8 cellular contexts compared by ENCODE assay signal in the genomic region with DNA sequence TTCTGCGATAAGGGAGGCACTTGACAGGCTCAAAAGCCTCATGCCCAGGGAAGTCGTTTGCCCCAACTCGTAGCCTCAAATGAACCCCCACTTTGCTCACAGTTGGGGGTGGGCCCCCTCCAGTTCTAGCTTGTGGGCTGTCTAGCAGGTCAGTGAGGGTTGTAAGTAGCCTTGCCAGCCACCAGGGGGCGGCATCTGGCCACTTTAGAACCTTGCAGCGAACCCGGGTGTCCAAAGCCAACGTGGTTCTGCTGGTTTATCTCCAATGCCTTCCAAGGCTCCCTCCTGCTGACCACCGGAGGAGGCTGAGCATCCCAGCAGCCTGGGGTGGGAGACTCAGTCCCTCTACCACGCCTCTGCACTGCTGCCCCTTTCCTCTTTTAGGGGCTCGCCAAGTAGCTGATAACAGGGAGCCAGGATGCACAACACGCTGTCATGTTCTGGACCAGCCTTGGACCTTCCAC. TPM values are rescaled to one million over a fixed set of nuclear protein-coding genes. Genes with fewer than 3 reads are reported as not detected.
A peak's percentile ranks its signal among the peaks of the same experiment; 100 is the strongest.
DNase-seq lines count a peak whose midpoint lies in the region; ATAC-seq and TF ChIP-seq lines count a peak whose summit lies in the region.

No MANE protein-coding gene starts in this region.

- no peaks in the 10 kb centered on the region for H3K36me3 Mint-ChIP-seq in naive thymus-derived CD8-positive, alpha-beta T cell

- TF ChIP-seq EP300 in esophagus muscularis mucosa (IDR thresholded peaks at IDR 0.05): no peak

- peak; percentile 85 for ATAC-seq in HG03354 (IDR thresholded peaks at IDR 0.05; ENCODE audit: poor library complexity, severe bottlenecking, unreplicated experiment)
- ATAC-seq in naive thymus-derived CD8-positive, alpha-beta T cell: peak; percentile 98 to 99

- TF ChIP-seq POLR2A in esophagus muscularis mucosa (IDR thresholded peaks at IDR 0.05; ENCODE audit: low read depth): no peak

- H3K4me3 Mint-ChIP-seq in naive thymus-derived CD8-positive, alpha-beta T cell: no peak overlapping the region

- no peaks in the 10 kb centered on the region for H3K9me3 ChIP-seq in esophagus muscularis mucosa

- H3K4me3 ChIP-seq in esophagus muscularis mucosa: no peak overlapping the region

- H3K4me1 Mint-ChIP-seq in naive thymus-derived CD8-positive, alpha-beta T cell: peaks cover 2 to 10% (median 5%) of the 10 kb centered on the region in 4 donors

- no peaks in the 10 kb centered on the region for H3K9me3 Mint-ChIP-seq in naive thymus-derived CD8-positive, alpha-beta T cell

- H3K27me3 ChIP-seq in esophagus muscularis mucosa: no peaks in the 10 kb centered on the region

- POLR2A ChIA-PET in naive thymus-derived CD8-positive, alpha-beta T cell (lab: Charles Lee): interaction anchor here (1.4 to 1.5 kb wide), 2 partner anchors 9 to 11 kb away, joined by 3 to 4 read pairs; partner anchors contain the start of gene RBSN

- H3K27me3 Mint-ChIP-seq in naive thymus-derived CD8-positive, alpha-beta T cell: peaks cover 4 to 11% (median 9%) of the 10 kb centered on the region in 5 donors

- no peak overlapping the region for H3K27ac ChIP-seq in esophagus muscularis mucosa (replicated peaks in 1 of 4)

- peaks cover 9 to 13% (median 11%) of the 10 kb centered on the region in 4 donors for H3K4me1 ChIP-seq in esophagus muscularis mucosa

- peak; percentile 65 for DNase-seq in SIG-M5 treated with dmso at 0.1 percent for 504 hours (lab: John Stamatoyannopoulos, UW; ENCODE audit: unreplicated experiment)
- DNase-seq in SIG-M5 (lab: John Stamatoyannopoulos, UW): no peak
- DNase-seq in NOMO-1 treated with DMSO at 0.1 percent for 48 hours (lab: John Stamatoyannopoulos, UW; ENCODE audit: unreplicated experiment): peak; percentile 49
- peak; percentile 73 for DNase-seq in activated CD8-positive, alpha-beta memory T cell treated with anti-CD3 and anti-CD28 coated beads, Interleukin-2, amount 50 U/mL, for 4 hours
- no peak for DNase-seq in esophagus muscularis mucosa (ENCODE audit: extremely low spot score)
- DNase-seq in naive thymus-derived CD8-positive, alpha-beta T cell: peak; percentile 45 to 78 (median 72)
- peak; percentile 49 to 51 for DNase-seq in stimulated activated CD8-positive, alpha-beta memory T cell treated with anti-CD3 and anti-CD28 coated beads, Interleukin-7, amount 100 ng/mL, for 48 hours (ENCODE audit: extremely low read depth in 1 of 2, low read depth in 1 of 2)

- TF ChIP-seq CTCF in esophagus muscularis mucosa (IDR thresholded peaks at IDR 0.05): peak; percentile 80 to 92 (median 82)

- no peak overlapping the region for H3K27ac Mint-ChIP-seq in naive thymus-derived CD8-positive, alpha-beta T cell

- H3K36me3 ChIP-seq in esophagus muscularis mucosa: no peaks in the 10 kb centered on the region

- WGBS in esophagus muscularis mucosa: 18% methylated on average over 11 of the region's 11 CpGs

- intact Hi-C loops in esophagus muscularis mucosa (cut with DNase I): loop anchor here (2.0 to 10.0 kb wide), 3 partner anchors 95 to 297 kb away; no protein-coding TSS in a partner anchor

RNA-seq across cellular contexts. Expression of gene RBSN, which starts 9.2 kb away (rescaled TPM):
- total RNA-seq in esophagus muscularis mucosa: 10 to 100 TPM; 31.6 to 45.7 (median 39.0) TPM
- total RNA-seq in naive thymus-derived CD8-positive, alpha-beta T cell: 10 to 100 TPM; 36.6 to 41.4 TPM
- 10 to 100 TPM; 16.3 to 20.3 (median 18.9) TPM for polyA plus RNA-seq in naive thymus-derived CD8-positive, alpha-beta T cell

RNA-seq across cellular contexts. Expression of gene MRPS25, which starts 43.0 kb away (rescaled TPM):
- total RNA-seq in esophagus muscularis mucosa: 10 to 100 TPM; 17.6 to 32.3 (median 23.6) TPM
- total RNA-seq in naive thymus-derived CD8-positive, alpha-beta T cell: 10 to 100 TPM; 89.2 to 90.4 TPM
- 10 to 100 TPM; 23.5 to 27.7 (median 27.3) TPM for polyA plus RNA-seq in naive thymus-derived CD8-positive, alpha-beta T cell

Comparison
In these comparisons a context has a peak if more than half of its experiments do, and no peak if none do; other contexts are left out.
1. DNase-seq: peak in SIG-M5 treated with dmso at 0.1 percent for 504 hours (single experiment), NOMO-1 treated with DMSO at 0.1 percent for 48 hours (single experiment), activated CD8-positive, alpha-beta memory T cell treated with anti-CD3 and anti-CD28 coated beads, Interleukin-2, amount 50 U/mL, for 4 hours (single experiment), naive thymus-derived CD8-positive, alpha-beta T cell (10 of 10) and stimulated activated CD8-positive, alpha-beta memory T cell treated with anti-CD3 and anti-CD28 coated beads, Interleukin-7, amount 100 ng/mL, for 48 hours (2 of 2); none in SIG-M5 (single experiment) and esophagus muscularis mucosa (single experiment).